ENCODE assay signal across 7 cellular contexts in the genomic region with DNA sequence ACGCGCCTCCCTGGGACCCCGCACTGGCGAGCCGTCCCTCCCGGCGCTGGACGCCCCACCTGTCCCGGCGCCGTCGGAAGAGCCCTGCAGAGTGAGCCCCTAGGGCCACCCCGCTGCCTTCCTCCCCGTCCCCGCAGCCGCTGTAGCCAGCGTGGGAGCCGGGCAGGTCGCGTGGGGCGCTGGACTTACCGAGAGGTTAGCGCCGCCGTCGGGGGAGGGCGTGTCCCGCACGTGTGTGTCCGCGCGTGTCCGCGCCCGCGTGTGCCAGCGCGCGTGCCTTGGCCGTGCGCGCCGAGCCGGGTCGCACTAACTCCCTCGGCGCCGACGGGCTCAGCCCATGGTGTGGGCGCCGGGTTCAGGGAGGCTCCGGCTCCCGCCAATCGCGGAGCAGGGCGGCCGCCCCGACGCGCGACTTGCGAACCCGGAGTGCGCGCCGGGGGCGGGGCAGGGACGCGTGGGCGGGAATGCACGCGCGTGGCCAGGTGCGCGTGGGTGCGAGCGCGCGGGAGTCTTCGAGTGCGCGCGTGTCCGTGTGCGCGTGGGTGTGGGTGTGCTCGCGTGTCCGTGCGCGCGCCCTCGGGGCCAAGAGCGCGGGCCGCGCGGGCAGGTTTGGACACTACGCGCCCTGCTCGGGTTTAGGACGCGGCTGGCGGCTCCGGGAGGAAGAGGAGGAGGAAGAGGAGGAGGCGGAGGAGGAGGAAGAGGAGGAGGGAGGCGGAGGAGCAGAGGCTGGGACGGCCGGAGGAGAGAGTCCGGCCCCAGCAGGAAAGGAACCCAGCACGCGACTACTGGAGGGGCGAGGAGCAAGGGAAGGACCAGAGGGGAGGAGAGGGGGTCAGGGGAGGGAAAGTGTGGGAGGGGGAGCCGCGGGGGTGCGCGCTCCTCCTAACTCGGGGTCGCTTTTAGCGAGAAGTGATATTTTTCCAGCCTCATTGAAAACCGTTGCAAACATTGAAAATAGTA.
DNase-seq lines count a peak whose midpoint lies in the region; ATAC-seq lines count a peak whose summit lies in the region.

No MANE protein-coding gene starts in this region.

- H3K9me3 ChIP-seq in HUES48 (ENCODE audit: control insufficient read depth, insufficient read depth, low read length) (no peaks in the 10 kb centered on the region), iPS DF 6.9 (ENCODE audit: control insufficient read depth, insufficient read depth, low read length) (no peaks in the 10 kb centered on the region)

- H3K9ac ChIP-seq in HUES48 (ENCODE audit: low read depth, low read length) = no peak overlapping the region

- H3K36me3 Mint-ChIP-seq in activated T-helper 17 cell treated with anti-CD3 and anti-CD28 coated beads, Interleukin-2, amount 50 U/mL, for 72 hours (ENCODE audit: low read depth) = peaks cover 5% of the 10 kb centered on the region

- H3K27ac ChIP-seq in HUES48 (ENCODE audit: low read depth, low read length) (no peak overlapping the region), iPS DF 6.9 (ENCODE audit: low read length) (no peak overlapping the region)

- H3K36me3 ChIP-seq in HUES48 (ENCODE audit: control insufficient read depth, insufficient read depth, low read length) = no peaks in the 10 kb centered on the region
- no peaks in the 10 kb centered on the region; the same call in 1 of the 2 replicates for H3K36me3 ChIP-seq in iPS DF 6.9 (ENCODE audit: control insufficient read depth, insufficient read depth, low read length)

- DNase-seq in iPS DF 6.9 (ENCODE audit: low read depth, low spot score) = no peak
- DNase-seq in stimulated activated CD4-positive, alpha-beta T cell treated with anti-CD3 and anti-CD28 coated beads, Interleukin-4, amount 100 ng/mL, for 1 hour = peak; percentile 14
- no peak for DNase-seq in H4 (ENCODE audit: low spot score)
- no peak for DNase-seq in NOMO-1 (lab: John Stamatoyannopoulos, UW; ENCODE audit: unreplicated experiment in 2 of 2)

- ATAC-seq in activated T-helper 17 cell treated with anti-CD3 and anti-CD28 coated beads, Interleukin-2, amount 50 U/mL, for 72 hours (replicated peaks) = no peak
- no peak for ATAC-seq in HG02870 (IDR thresholded peaks at IDR 0.05; ENCODE audit: unreplicated experiment)

- H3K9me3 Mint-ChIP-seq in activated T-helper 17 cell treated with anti-CD3 and anti-CD28 coated beads, Interleukin-2, amount 50 U/mL, for 72 hours = no peaks in the 10 kb centered on the region

- peaks cover 56% of the 10 kb centered on the region for H3K27me3 ChIP-seq in HUES48 (ENCODE audit: control insufficient read depth, insufficient read depth, low read length)
- H3K27me3 ChIP-seq in iPS DF 6.9 (ENCODE audit: control insufficient read depth, insufficient read depth, low read length) = peaks cover 8% of the 10 kb centered on the region

- peaks cover 5% of the 10 kb centered on the region for H3K4me1 Mint-ChIP-seq in activated T-helper 17 cell treated with anti-CD3 and anti-CD28 coated beads, Interleukin-2, amount 50 U/mL, for 72 hours

- peaks cover 48% of the 10 kb centered on the region for H3K27me3 Mint-ChIP-seq in activated T-helper 17 cell treated with anti-CD3 and anti-CD28 coated beads, Interleukin-2, amount 50 U/mL, for 72 hours

- no CpG with 5 or more reads among the region's 121 CpGs for WGBS in iPS DF 6.9 (ENCODE audit: insufficient coverage, insufficient read length)

- H3K27ac Mint-ChIP-seq in activated T-helper 17 cell treated with anti-CD3 and anti-CD28 coated beads, Interleukin-2, amount 50 U/mL, for 72 hours = no peak overlapping the region

- H3K4me1 ChIP-seq in HUES48 (ENCODE audit: control insufficient read depth, insufficient read depth, low read length) (peaks cover 20% of the 10 kb centered on the region), iPS DF 6.9 (ENCODE audit: control insufficient read depth, insufficient read depth, low read length) (peaks cover 1% of the 10 kb centered on the region; the same call in 1 of the 2 replicates)

- peak overlapping the region; percentile 63 for H3K4me3 ChIP-seq in HUES48 (ENCODE audit: low read depth, low read length)
- H3K4me3 ChIP-seq in iPS DF 6.9 (ENCODE audit: low read length) = peak overlapping the region; percentile 58; the same call in 1 of the 2 replicates

- peak overlapping the region; percentile 63 for H3K4me3 Mint-ChIP-seq in activated T-helper 17 cell treated with anti-CD3 and anti-CD28 coated beads, Interleukin-2, amount 50 U/mL, for 72 hours
